In genomic region chr14:78154827-78155226, GRCh38 we compare ENCODE assay signal across 1 cellular context.
A peak's percentile ranks its signal among the peaks of the same experiment; 100 is the strongest.
TF ChIP-seq lines count a peak whose summit lies in the region.

No MANE protein-coding gene starts in this region.

TF ChIP-seq in HepG2, 621 proteins besides CTCF, POLR2A, EP300 and RAD21:
- TF ChIP-seq STAG1 (CRISPR knock-in tag; IDR thresholded peaks at IDR 0.05) (peak; percentile 50; the same call in 1 of the 2 replicates), ZNF776 (CRISPR knock-in tag; IDR thresholded peaks at IDR 0.05) (no peak)
TF ChIP-seq in HepG2: peak in this region for 1.
